Comparison of ENCODE assay signal across 24 cellular contexts in genomic region chr7:18626086-18626485, GRCh38.
"Had no signal": no experiment of that assay in that cellular context is flagged by ENCODE, and none has a peak within 500 bp of the region (broad histone marks: within the 10 kb centered on the region; RNA-seq: fewer than 3 reads in every experiment).

No MANE protein-coding gene starts in this region.

- H3K4me2 ChIP-seq: KMS-11 had no signal

- H3K9me3 Mint-ChIP-seq: activated CD4-positive, alpha-beta memory T cell treated with anti-CD3 and anti-CD28 coated beads, Interleukin-2, amount 10 ng/mL, durations not matched to agents 7 days and 5 days; activated naive CD4-positive, alpha-beta T cell treated with anti-CD3 and anti-CD28 coated beads for 36 hours had no signal

- H3K4me1 ChIP-seq: Peyer's patch had no signal

- H3K27me3 Mint-ChIP-seq: activated CD4-positive, alpha-beta memory T cell treated with anti-CD3 and anti-CD28 coated beads, Interleukin-2, amount 10 ng/mL, durations not matched to agents 7 days and 5 days; activated CD4-positive, alpha-beta T cell treated with anti-CD3 and anti-CD28 coated beads for 36 hours; activated naive CD8-positive, alpha-beta T cell; activated T-helper 17 cell treated with anti-CD3 and anti-CD28 coated beads, Interleukin-2, amount 50 U/mL, for 72 hours had no signal

- H3K9ac ChIP-seq: KMS-11 had no signal

- H3K4me1 Mint-ChIP-seq: activated CD4-positive, alpha-beta memory T cell treated with anti-CD3 and anti-CD28 coated beads, Interleukin-2, amount 10 ng/mL, durations not matched to agents 7 days and 5 days; activated CD4-positive, alpha-beta T cell treated with anti-CD3 and anti-CD28 coated beads for 36 hours; activated T-helper 17 cell treated with anti-CD3 and anti-CD28 coated beads, Interleukin-2, amount 50 U/mL, for 72 hours had no signal

- H3K4me3 Mint-ChIP-seq: activated CD4-positive, alpha-beta memory T cell treated with anti-CD3 and anti-CD28 coated beads, Interleukin-2, amount 10 ng/mL, durations not matched to agents 7 days and 5 days; activated CD4-positive, alpha-beta T cell treated with anti-CD3 and anti-CD28 coated beads for 36 hours; activated naive CD4-positive, alpha-beta T cell treated with anti-CD3 and anti-CD28 coated beads for 36 hours; activated naive CD8-positive, alpha-beta T cell; activated T-helper 17 cell treated with anti-CD3 and anti-CD28 coated beads, Interleukin-2, amount 50 U/mL, for 72 hours had no signal

- H3K27ac ChIP-seq: brain microvascular endothelial cell, cardiac muscle cell, KMS-11, Peyer's patch, RWPE1, WERI-Rb-1 had no signal

- H3K27me3 ChIP-seq: brain microvascular endothelial cell, cardiac muscle cell, MG63, Peyer's patch had no signal

- H3K9me3 ChIP-seq: MG63, Peyer's patch had no signal

- ATAC-seq: activated CD4-positive, alpha-beta T cell treated with anti-CD3 and anti-CD28 coated beads for 36 hours; activated T-helper 17 cell treated with anti-CD3 and anti-CD28 coated beads, Interleukin-2, amount 50 U/mL, for 72 hours had no signal

- H3K27ac Mint-ChIP-seq: activated CD4-positive, alpha-beta memory T cell treated with anti-CD3 and anti-CD28 coated beads, Interleukin-2, amount 10 ng/mL, durations not matched to agents 7 days and 5 days; activated CD4-positive, alpha-beta T cell treated with anti-CD3 and anti-CD28 coated beads for 36 hours; activated naive CD4-positive, alpha-beta T cell treated with anti-CD3 and anti-CD28 coated beads for 36 hours; activated naive CD8-positive, alpha-beta T cell; activated T-helper 17 cell treated with anti-CD3 and anti-CD28 coated beads, Interleukin-2, amount 50 U/mL, for 72 hours had no signal

- DNase-seq: activated CD4-positive, alpha-beta memory T cell treated with anti-CD3 and anti-CD28 coated beads, Interleukin-2, amount 10 ng/mL, durations not matched to agents 7 days and 5 days; activated CD4-positive, alpha-beta T cell treated with anti-CD3 and anti-CD28 coated beads for 36 hours; activated CD4-positive, alpha-beta T cell treated with anti-CD3 and anti-CD28 coated beads, Interleukin-2, amount 50 U/mL, for 1 hour; activated gamma-delta T cell; activated naive CD4-positive, alpha-beta T cell treated with anti-CD3 and anti-CD28 coated beads for 36 hours; activated T-cell treated with anti-CD3 and anti-CD28 coated beads for 4 hours; activated T-cell treated with anti-CD3 and anti-CD28 coated beads, Interleukin-2, amount 50 U/mL, for 48 hours; brain microvascular endothelial cell; MG63; NCI-H1105 treated with DMSO at 0.1 percent for 48 hours; NCI-H1436 treated with DMSO at 0.1 percent for 48 hours; NCI-H187; NCI-H2081; NCI-H446; NCI-H524; Peyer's patch; SHP77 treated with DMSO at 0.1 percent for 48 hours; T-helper 1 cell; WERI-Rb-1 had no signal

- H3K36me3 Mint-ChIP-seq: activated naive CD8-positive, alpha-beta T cell had no signal

- H3K36me3 ChIP-seq: brain microvascular endothelial cell, MG63, Peyer's patch, WERI-Rb-1 had no signal

- H3K4me3 ChIP-seq: cardiac muscle cell, MG63, Peyer's patch had no signal
